Comparison of ENCODE assay signal across 8 cellular contexts in the genomic region with DNA sequence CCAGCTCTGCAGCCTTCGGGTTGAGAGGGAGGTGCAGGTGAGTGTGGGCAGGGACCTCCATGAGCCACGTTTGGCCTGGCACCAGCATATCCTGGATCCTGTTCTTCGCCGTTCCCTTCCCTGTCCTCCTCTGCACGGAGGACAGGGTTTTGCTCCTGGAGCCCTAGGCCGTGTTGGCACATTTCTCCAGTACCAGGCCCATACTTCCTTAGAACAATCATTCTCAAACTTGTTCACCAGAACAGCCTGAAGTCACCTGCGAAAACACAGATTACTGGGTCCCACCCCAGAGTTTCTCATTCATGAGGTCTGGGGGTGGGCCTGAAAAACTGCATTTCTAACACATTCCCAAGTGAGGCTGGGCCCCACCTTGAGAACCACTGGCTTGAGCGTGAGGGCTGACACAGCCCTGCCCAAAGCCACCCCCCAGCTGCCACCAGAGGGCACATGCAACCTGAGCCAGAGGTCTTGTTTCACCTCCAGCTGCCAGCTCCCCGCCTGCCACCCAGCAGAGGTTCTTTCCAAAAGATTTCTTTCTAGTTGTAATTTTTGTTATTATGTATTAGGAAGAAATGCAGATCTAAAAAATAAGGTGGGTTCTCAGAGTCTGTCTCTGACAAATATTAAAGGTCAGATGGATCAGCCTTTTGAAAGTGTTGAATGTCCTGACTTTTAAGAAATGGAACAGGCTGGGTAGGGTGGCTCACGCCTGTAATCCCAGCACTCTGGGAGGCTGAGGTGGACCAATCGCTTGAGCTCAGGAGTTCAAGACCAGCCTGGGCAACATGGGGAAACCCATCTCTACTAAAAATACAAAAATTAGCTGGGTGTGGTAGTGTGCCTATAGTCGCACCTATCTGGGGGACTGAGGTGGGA. TPM values are rescaled to one million over a fixed set of nuclear protein-coding genes. Genes with fewer than 3 reads are reported as not detected.
DNase-seq lines count a peak whose midpoint lies in the region; TF ChIP-seq lines count a peak whose summit lies in the region.

No MANE protein-coding gene starts in this region.

- DNase-seq in DMS153 treated with DMSO at 0.1 percent for 48 hours (lab: John Stamatoyannopoulos, UW; ENCODE audit: unreplicated experiment), result peak; percentile 28
- DNase-seq in LNCaP clone FGC (ENCODE audit: low read depth), result no peak
- DNase-seq in activated CD4-positive, alpha-beta T cell treated with anti-CD3 and anti-CD28 coated beads, Interleukin-2, amount 50 U/mL, for 1 hour, result peak; percentile 77
- DNase-seq in effector CD8-positive, alpha-beta T cell (lab: John Stamatoyannopoulos, UW), result peak; percentile 59
- DNase-seq in nephron progenitor cell, result peak; percentile 50
- DNase-seq in transverse colon, result peak; percentile 77
- DNase-seq in NCI-H187 treated with DMSO at 0.1 percent for 48 hours (lab: John Stamatoyannopoulos, UW), result no peak
- DNase-seq in amniotic stem cell (lab: John Stamatoyannopoulos, UW), result no peak

- H3K27me3 Mint-ChIP-seq in nephron progenitor cell (ENCODE audit: low read depth, poor library complexity), result peaks cover 3% of the 10 kb centered on the region

- peaks cover 0 to 3% (median 0%) of the 10 kb centered on the region in 4 donors for H3K36me3 ChIP-seq in transverse colon

- intact Hi-C loops in transverse colon (cut with DNase I; ENCODE audit: low total_unique reads), result no loop called here

- no peaks in the 10 kb centered on the region for H3K9me3 ChIP-seq in transverse colon

- TF ChIP-seq CTCF in LNCaP clone FGC (IDR thresholded peaks at IDR 0.05; ENCODE audit: control insufficient read depth, extremely low read depth, insufficient read depth) (peak; percentile 49), nephron progenitor cell (IDR thresholded peaks at IDR 0.05) (peak; percentile 33), transverse colon (IDR thresholded peaks at IDR 0.05) (peak; percentile 45 to 68 (median 64))

- H3K9me3 Mint-ChIP-seq in nephron progenitor cell, result peaks cover 18% of the 10 kb centered on the region

- peaks cover 5 to 45% (median 18%) of the 10 kb centered on the region in 4 donors for H3K4me1 ChIP-seq in transverse colon

- WGBS in transverse colon (ENCODE audit: low coverage in 1 of 2), 2 donors, result 17 to 78% methylated on average over 1 to 12 of the region's 12 CpGs

- TF ChIP-seq POLR2A in transverse colon (IDR thresholded peaks at IDR 0.05), result no peak

- no peak for TF ChIP-seq EP300 in transverse colon (IDR thresholded peaks at IDR 0.05; ENCODE audit: low read depth)

- H3K4me3 ChIP-seq in LNCaP clone FGC (ENCODE audit: low read depth, low read length) (no peak overlapping the region), transverse colon (no peak overlapping the region)

- no peak overlapping the region for H3K27ac Mint-ChIP-seq in nephron progenitor cell

- in situ Hi-C loops in transverse colon (cut with MboI; ENCODE audit: low pct_ligation_motif_present in 1 of 4, low pct_unique_long_range_greater_than_20kb in 1 of 4, low sequenced_read_pairs in 3 of 4), result no loop called here

- no peak overlapping the region for H3K4me3 Mint-ChIP-seq in nephron progenitor cell

- H3K36me3 Mint-ChIP-seq in nephron progenitor cell (ENCODE audit: low read depth), result peaks cover 16% of the 10 kb centered on the region

- peaks cover 44% of the 10 kb centered on the region for H3K4me1 Mint-ChIP-seq in nephron progenitor cell

- no peaks in the 10 kb centered on the region for H3K27me3 ChIP-seq in transverse colon

- H3K27ac ChIP-seq in transverse colon, result no peak overlapping the region

RNA-seq across cellular contexts. Expression of a gene that starts 39.6 kb away (rescaled TPM):
- 10 to 100 TPM; 24.9 to 75.6 (median 37.8) TPM for total RNA-seq in transverse colon

Comparison
In these comparisons a context has a peak if more than half of its experiments do, and no peak if none do; other contexts are left out.
1. DNase-seq: peak in DMS153 treated with DMSO at 0.1 percent for 48 hours (single experiment), activated CD4-positive, alpha-beta T cell treated with anti-CD3 and anti-CD28 coated beads, Interleukin-2, amount 50 U/mL, for 1 hour (single experiment), effector CD8-positive, alpha-beta T cell (single experiment), nephron progenitor cell (single experiment) and transverse colon (single experiment); none in LNCaP clone FGC (single experiment), NCI-H187 treated with DMSO at 0.1 percent for 48 hours (single experiment) and amniotic stem cell (single experiment).
2. Peak in every context shown above with its lines, with median percentiles within 50 percentile points of each other: CTCF ChIP-seq.